9 cellular contexts compared by ENCODE assay signal in the genomic region with DNA sequence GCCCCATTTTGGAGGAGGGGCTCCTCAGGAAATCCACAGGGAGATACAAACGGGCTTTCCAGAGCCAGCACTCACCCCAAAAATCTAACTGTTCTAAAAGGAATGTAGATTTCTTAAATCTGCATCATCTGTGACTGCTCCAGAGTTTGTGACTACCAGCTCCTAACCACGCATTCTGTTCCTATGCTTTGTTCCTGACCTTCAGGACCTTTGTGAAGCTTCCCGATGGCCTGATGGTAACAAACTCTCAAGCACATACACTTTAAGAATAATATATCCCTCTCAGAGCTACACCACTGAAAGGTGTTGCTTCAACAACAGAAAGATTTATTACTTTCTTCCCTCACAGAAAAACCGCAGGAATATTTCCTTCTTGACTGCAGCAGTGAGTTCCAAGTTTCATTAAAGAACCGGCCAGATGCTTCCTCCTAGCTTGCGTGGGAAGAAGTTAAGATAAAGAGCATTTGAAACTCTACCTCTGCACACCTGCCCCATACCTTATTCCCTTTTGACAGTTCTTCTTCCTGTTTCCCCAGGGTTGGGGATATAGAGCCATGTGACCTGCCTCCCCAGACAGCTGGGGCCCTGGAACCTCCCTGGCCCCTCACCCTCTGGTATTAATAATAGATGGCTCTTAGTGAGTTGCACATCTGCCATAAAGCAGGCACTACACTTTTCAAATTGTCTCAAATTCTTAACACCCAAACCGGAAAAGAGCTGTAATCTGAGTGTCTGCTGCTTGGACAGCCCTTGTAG. TPM values are rescaled to one million over a fixed set of nuclear protein-coding genes. Genes with fewer than 3 reads are reported as not detected.
A peak's percentile ranks its signal among the peaks of the same experiment; 100 is the strongest.
DNase-seq lines count a peak whose midpoint lies in the region; ATAC-seq, FAIRE-seq and TF ChIP-seq lines count a peak whose summit lies in the region.
"Had no signal": no experiment of that assay in that cellular context is flagged by ENCODE, and none has a peak within 500 bp of the region (broad histone marks: within the 10 kb centered on the region; RNA-seq: fewer than 3 reads in every experiment).

No MANE protein-coding gene starts in this region.

- ATAC-seq in HG02678 (IDR thresholded peaks at IDR 0.05; ENCODE audit: unreplicated experiment) (peak; percentile 28), GM21619 (IDR thresholded peaks at IDR 0.05; ENCODE audit: unreplicated experiment) (no peak)
- ATAC-seq: pancreas had no signal

- no peak overlapping the region for H3K27ac ChIP-seq in CD8-positive, alpha-beta memory T cell (ENCODE audit: low read depth, low read length)

- peaks cover 95% of the 10 kb centered on the region for H3K4me1 ChIP-seq in CD8-positive, alpha-beta memory T cell (ENCODE audit: insufficient read depth, low read length)

- H3K27me3 ChIP-seq in CD8-positive, alpha-beta memory T cell (ENCODE audit: insufficient read depth, low read length, poor library complexity, severe bottlenecking): no peaks in the 10 kb centered on the region

- no peaks in the 10 kb centered on the region for H3K36me3 Mint-ChIP-seq in CD8-positive, alpha-beta memory T cell
- H3K36me3 Mint-ChIP-seq in T-helper 2 cell treated with Interferon-gamma antibody and Interleukin-4, amounts not matched to agents 5 μg/mL and 100 μg/mL, for 36 hours (ENCODE audit: low read depth): no peaks in the 10 kb centered on the region
- no peaks in the 10 kb centered on the region for H3K36me3 Mint-ChIP-seq in mesothelial cell of epicardium

- no peak for FAIRE-seq in frontal cortex (lab: Jason Lieb, UNC)
- FAIRE-seq: pancreas had no signal

- CTCF ChIA-PET in CD8-positive, alpha-beta memory T cell (lab: Charles Lee): interaction anchor here (0.8 to 2.4 kb wide), 6 partner anchors 11 to 67 kb away, joined by 3 to 6 read pairs (median 3); no protein-coding TSS in a partner anchor

- H3K4me3 Mint-ChIP-seq in CD8-positive, alpha-beta memory T cell: peak overlapping the region; percentile 60 to 89 (median 76)
- H3K4me3 Mint-ChIP-seq in T-helper 2 cell treated with Interferon-gamma antibody and Interleukin-4, amounts not matched to agents 5 μg/mL and 100 μg/mL, for 36 hours: peak overlapping the region; percentile 50
- no peak overlapping the region for H3K4me3 Mint-ChIP-seq in mesothelial cell of epicardium

- H3K27me3 Mint-ChIP-seq in CD8-positive, alpha-beta memory T cell: no peaks in the 10 kb centered on the region
- no peaks in the 10 kb centered on the region for H3K27me3 Mint-ChIP-seq in T-helper 2 cell treated with Interferon-gamma antibody and Interleukin-4, amounts not matched to agents 5 μg/mL and 100 μg/mL, for 36 hours (ENCODE audit: low read depth)
- no peaks in the 10 kb centered on the region for H3K27me3 Mint-ChIP-seq in mesothelial cell of epicardium (ENCODE audit: low read depth)

- H3K27ac Mint-ChIP-seq in CD8-positive, alpha-beta memory T cell: peak overlapping the region; percentile 76 to 100 (median 92)
- H3K27ac Mint-ChIP-seq in T-helper 2 cell treated with Interferon-gamma antibody and Interleukin-4, amounts not matched to agents 5 μg/mL and 100 μg/mL, for 36 hours: peak overlapping the region; percentile 61
- peak overlapping the region; percentile 65 for H3K27ac Mint-ChIP-seq in mesothelial cell of epicardium

- peak overlapping the region; percentile 40 for H3K4me3 ChIP-seq in CD8-positive, alpha-beta memory T cell (ENCODE audit: low read length)
- H3K4me3 ChIP-seq: pancreas had no signal

- H3K9me3 ChIP-seq in CD8-positive, alpha-beta memory T cell (ENCODE audit: low read length): no peaks in the 10 kb centered on the region
- H3K9me3 ChIP-seq: pancreas had no signal

- H3K36me3 ChIP-seq in CD8-positive, alpha-beta memory T cell (ENCODE audit: insufficient read depth, low read length): no peaks in the 10 kb centered on the region
- H3K36me3 ChIP-seq: pancreas had no signal

- no peaks in the 10 kb centered on the region for H3K9me3 Mint-ChIP-seq in CD8-positive, alpha-beta memory T cell
- no peaks in the 10 kb centered on the region for H3K9me3 Mint-ChIP-seq in T-helper 2 cell treated with Interferon-gamma antibody and Interleukin-4, amounts not matched to agents 5 μg/mL and 100 μg/mL, for 36 hours
- no peaks in the 10 kb centered on the region for H3K9me3 Mint-ChIP-seq in mesothelial cell of epicardium

- DNase-seq in CD8-positive, alpha-beta memory T cell: no peak
- DNase-seq in T-helper 2 cell treated with Interferon-gamma antibody and Interleukin-4, amounts not matched to agents 5 μg/mL and 100 μg/mL, for 36 hours (ENCODE audit: low spot score): no peak
- DNase-seq in mesothelial cell of epicardium (ENCODE audit: low spot score in 2 of 2, unreplicated experiment in 2 of 2) (no peak), GM19240 (ENCODE audit: insufficient read length, low spot score) (no peak), frontal cortex (ENCODE audit: low spot score in 2 of 2) (no peak)
- no peak for DNase-seq in activated CD4-positive, CD25-positive, alpha-beta regulatory T cell treated with anti-CD3 and anti-CD28 coated beads, Interleukin-2, amount 50 U/mL, for 72 hours
- DNase-seq: pancreas had no signal

- H3K4me1 Mint-ChIP-seq in CD8-positive, alpha-beta memory T cell: peaks cover 92 to 98% (median 98%) of the 10 kb centered on the region in 3 donors
- peaks cover 85% of the 10 kb centered on the region for H3K4me1 Mint-ChIP-seq in T-helper 2 cell treated with Interferon-gamma antibody and Interleukin-4, amounts not matched to agents 5 μg/mL and 100 μg/mL, for 36 hours (ENCODE audit: low read depth)
- peaks cover 77% of the 10 kb centered on the region for H3K4me1 Mint-ChIP-seq in mesothelial cell of epicardium

- POLR2A ChIA-PET in CD8-positive, alpha-beta memory T cell (lab: Charles Lee): interaction anchor here (0.6 to 3.8 kb wide), 7 partner anchors 7 to 30 kb away, joined by 3 to 30 read pairs (median 4); no protein-coding TSS in a partner anchor

- TF ChIP-seq CTCF in mesothelial cell of epicardium (IDR thresholded peaks at IDR 0.05; ENCODE audit: unreplicated experiment): no peak

RNA-seq across cellular contexts. Expression of gene EML4, which starts 40.2 kb away (rescaled TPM):
- 10 to 100 TPM; 58.0 to 61.5 TPM for total RNA-seq in CD8-positive, alpha-beta memory T cell
- polyA plus RNA-seq in CD8-positive, alpha-beta memory T cell: 70.8 TPM
- total RNA-seq in mesothelial cell of epicardium (93.4 to 97.2 TPM (median 95.6 TPM) in 3 replicates), frontal cortex (33.8 TPM)
